19 cellular contexts compared by ENCODE assay signal in genomic region chr2:99938250-99938649, GRCh38.
DNase-seq lines count a peak whose midpoint lies in the region; ATAC-seq and TF ChIP-seq lines count a peak whose summit lies in the region.
"Had no signal": no experiment of that assay in that cellular context is flagged by ENCODE, and none has a peak within 500 bp of the region (broad histone marks: within the 10 kb centered on the region; RNA-seq: fewer than 3 reads in every experiment).

No MANE protein-coding gene starts in this region.

- no peak for ATAC-seq in GM18517 (IDR thresholded peaks at IDR 0.05; ENCODE audit: unreplicated experiment)
- ATAC-seq in GM18520 (IDR thresholded peaks at IDR 0.05; ENCODE audit: unreplicated experiment): no peak
- ATAC-seq: A549; CD8-positive, alpha-beta T cell; GM12878 had no signal

- H3K36me3 ChIP-seq in HEK293 (ENCODE audit: control insufficient read depth in 2 of 2, insufficient read depth in 1 of 2, low read length in 2 of 2): no peaks in the 10 kb centered on the region

- peak; percentile 79 for DNase-seq in NCI-H82 (lab: John Stamatoyannopoulos, UW)
- no peak for DNase-seq in NCI-H82 treated with DMSO at 0.1 percent for 48 hours (lab: John Stamatoyannopoulos, UW; ENCODE audit: unreplicated experiment)
- DNase-seq in retinal pigment epithelial cell (ENCODE audit: low read depth): peak; percentile 14
- DNase-seq in GF-D8 (lab: John Stamatoyannopoulos, UW): no peak
- DNase-seq: 8988T; Caco-2; CD4-positive, CD25-positive, alpha-beta regulatory T cell; CD8-positive, alpha-beta T cell; DMS153; DND-41; H7; HCEC 1CT had no signal

- POLR2A ChIA-PET in HEK293 (lab: Yijun Ruan, JAX): no interaction called here

- CTCF ChIA-PET in HEK293 (lab: Yijun Ruan, JAX): no interaction called here

- H3K4me1 ChIP-seq in HEK293 (ENCODE audit: control insufficient read depth, insufficient read depth, low read length): peaks cover 9% of the 10 kb centered on the region
- H3K4me1 ChIP-seq: A549, BLaER1, Caco-2 had no signal

- H3K27ac ChIP-seq in HEK293 (ENCODE audit: extremely low read depth, low read depth, low read length): no peak overlapping the region
- H3K27ac ChIP-seq: A549, BLaER1, C4-2B had no signal

- no peaks in the 10 kb centered on the region for H3K9me3 ChIP-seq in HEK293 (ENCODE audit: control insufficient read depth, insufficient read depth, low read depth, low read length)
- H3K9me3 ChIP-seq: A549, Caco-2 had no signal

- TF ChIP-seq CTCF in HEK293 (tag by site-specific recombination; IDR thresholded peaks at IDR 0.05): no peak
- no peak for TF ChIP-seq CTCF in retinal pigment epithelial cell (conservative IDR thresholded peaks at IDR 0.05; ENCODE audit: low read depth, low read length)

- H3K4me3 ChIP-seq in HEK293 (ENCODE audit: low read depth, low read length): no peak overlapping the region
- H3K4me3 ChIP-seq in retinal pigment epithelial cell (ENCODE audit: low read length): no peak overlapping the region
- H3K4me3 ChIP-seq: A549, BLaER1, GM12878 had no signal

TF ChIP-seq in HEK293, 187 proteins besides CTCF, POLR2A, EP300 and RAD21:
- TF ChIP-seq GLIS1 (tag by site-specific recombination; IDR thresholded peaks at IDR 0.05) (no peak), ATF2 (tag by site-specific recombination; IDR thresholded peaks at IDR 0.05; ENCODE audit: low read depth) (0 out of 2 replicates have a peak, but pooled peaks have one; percentile 30), ZNF629 (tag by site-specific recombination; IDR thresholded peaks at IDR 0.05) (no peak), ZNF549 (tag by site-specific recombination; IDR thresholded peaks at IDR 0.05) (no peak), KLF10 (tag by site-specific recombination; IDR thresholded peaks at IDR 0.05) (no peak), ZNF513 (tag by site-specific recombination; IDR thresholded peaks at IDR 0.05) (peak; percentile 81)

Comparison
In these comparisons a context has a peak if more than half of its experiments do, and no peak if none do; other contexts are left out.
1. DNase-seq: peak in NCI-H82 (single experiment) and retinal pigment epithelial cell (single experiment); none in NCI-H82 treated with DMSO at 0.1 percent for 48 hours (single experiment) and GF-D8 (single experiment).